8 cellular contexts compared by ENCODE assay signal in genomic region chr6:105431226-105431625, GRCh38. TPM values are rescaled to one million over a fixed set of nuclear protein-coding genes. Genes with fewer than 3 reads are reported as not detected.
DNase-seq lines count a peak whose midpoint lies in the region; ATAC-seq and TF ChIP-seq lines count a peak whose summit lies in the region.

No MANE protein-coding gene starts in this region.

- H3K9me3 ChIP-seq in upper lobe of left lung, result no peaks in the 10 kb centered on the region

- no peak overlapping the region for H3K4me3 ChIP-seq in upper lobe of left lung

- no peaks in the 10 kb centered on the region for H3K36me3 Mint-ChIP-seq in activated CD8-positive, alpha-beta T cell treated with anti-CD3 and anti-CD28 coated beads for 36 hours (ENCODE audit: low read depth)
- no peaks in the 10 kb centered on the region for H3K36me3 Mint-ChIP-seq in stimulated activated memory B cell treated with anti-CD40 and anti-IgM and Interleukin-4, amounts not matched to agents 10 μg/mL and 1 μg/mL and 100 μg/mL, for 72 hours

- POLR2A ChIA-PET in activated CD8-positive, alpha-beta T cell treated with anti-CD3 and anti-CD28 coated beads for 36 hours (lab: Charles Lee), result no interaction called here

- CTCF ChIA-PET in activated CD8-positive, alpha-beta T cell treated with anti-CD3 and anti-CD28 coated beads for 36 hours (lab: Charles Lee), result interaction anchor here (0.6 to 3.8 kb wide), 36 partner anchors 8 to 1135 kb away, joined by 3 to 22 read pairs (median 4); partner anchors contain the start of gene PRDM1

- H3K4me1 ChIP-seq in upper lobe of left lung, result peaks cover 6 to 11% (median 9%) of the 10 kb centered on the region in 4 donors

- no peak for ATAC-seq in activated CD8-positive, alpha-beta T cell treated with anti-CD3 and anti-CD28 coated beads for 36 hours
- no peak for ATAC-seq in upper lobe of left lung (ENCODE audit: low FRiP score in 2 of 2)
- ATAC-seq in stimulated activated memory B cell treated with anti-CD40 and anti-IgM and Interleukin-4, amounts not matched to agents 10 μg/mL and 1 μg/mL and 100 μg/mL, for 72 hours, result no peak

- peak; percentile 81 for TF ChIP-seq CTCF in activated CD8-positive, alpha-beta T cell treated with anti-CD3 and anti-CD28 coated beads for 36 hours (IDR thresholded peaks at IDR 0.05)
- peak; percentile 20 to 57 (median 45) for TF ChIP-seq CTCF in upper lobe of left lung (IDR thresholded peaks at IDR 0.05)

- no peak overlapping the region for H3K27ac Mint-ChIP-seq in activated CD8-positive, alpha-beta T cell treated with anti-CD3 and anti-CD28 coated beads for 36 hours
- no peak overlapping the region for H3K27ac Mint-ChIP-seq in stimulated activated memory B cell treated with anti-CD40 and anti-IgM and Interleukin-4, amounts not matched to agents 10 μg/mL and 1 μg/mL and 100 μg/mL, for 72 hours

- intact Hi-C loops in activated CD8-positive, alpha-beta T cell treated with anti-CD3 and anti-CD28 coated beads for 36 hours (cut with micrococcal nuclease), result loop anchor here (10.0 kb wide), 1 partner anchor 794 kb away; no protein-coding TSS in a partner anchor

- H3K4me1 Mint-ChIP-seq in activated CD8-positive, alpha-beta T cell treated with anti-CD3 and anti-CD28 coated beads for 36 hours (ENCODE audit: low read depth), result peaks cover 2% of the 10 kb centered on the region
- no peaks in the 10 kb centered on the region for H3K4me1 Mint-ChIP-seq in stimulated activated memory B cell treated with anti-CD40 and anti-IgM and Interleukin-4, amounts not matched to agents 10 μg/mL and 1 μg/mL and 100 μg/mL, for 72 hours

- H3K4me3 Mint-ChIP-seq in activated CD8-positive, alpha-beta T cell treated with anti-CD3 and anti-CD28 coated beads for 36 hours, result no peak overlapping the region
- H3K4me3 Mint-ChIP-seq in stimulated activated memory B cell treated with anti-CD40 and anti-IgM and Interleukin-4, amounts not matched to agents 10 μg/mL and 1 μg/mL and 100 μg/mL, for 72 hours, result no peak overlapping the region

- no peaks in the 10 kb centered on the region for H3K36me3 ChIP-seq in upper lobe of left lung

- H3K27ac ChIP-seq in upper lobe of left lung, result no peak overlapping the region

- peak; percentile 32 for DNase-seq in stimulated activated CD4-positive, alpha-beta T cell treated with anti-CD3 and anti-CD28 coated beads, Interleukin-4, amount 100 ng/mL, for 24 hours
- DNase-seq in stimulated activated CD4-positive, alpha-beta T cell treated with anti-CD3 and anti-CD28 coated beads, Interleukin-4, amount 100 ng/mL, for 4 hours, result no peak
- DNase-seq in NAMALWA (ENCODE audit: low spot score) (peak; percentile 72), iPS-NIHi11 (ENCODE audit: low spot score) (peak; percentile 54), upper lobe of left lung (no peak), activated gamma-delta T cell (lab: John Stamatoyannopoulos, UW) (no peak)
- DNase-seq in activated CD8-positive, alpha-beta T cell treated with anti-CD3 and anti-CD28 coated beads for 36 hours, result no peak

- peaks cover 3% of the 10 kb centered on the region for H3K27me3 Mint-ChIP-seq in activated CD8-positive, alpha-beta T cell treated with anti-CD3 and anti-CD28 coated beads for 36 hours
- H3K27me3 Mint-ChIP-seq in stimulated activated memory B cell treated with anti-CD40 and anti-IgM and Interleukin-4, amounts not matched to agents 10 μg/mL and 1 μg/mL and 100 μg/mL, for 72 hours, result no peaks in the 10 kb centered on the region

- no peak for TF ChIP-seq EP300 in upper lobe of left lung (IDR thresholded peaks at IDR 0.05)

- H3K9me3 Mint-ChIP-seq in activated CD8-positive, alpha-beta T cell treated with anti-CD3 and anti-CD28 coated beads for 36 hours, result no peaks in the 10 kb centered on the region
- H3K9me3 Mint-ChIP-seq in stimulated activated memory B cell treated with anti-CD40 and anti-IgM and Interleukin-4, amounts not matched to agents 10 μg/mL and 1 μg/mL and 100 μg/mL, for 72 hours, result no peaks in the 10 kb centered on the region

- no peak for TF ChIP-seq POLR2A in upper lobe of left lung (IDR thresholded peaks at IDR 0.05)

- no peaks in the 10 kb centered on the region for H3K27me3 ChIP-seq in upper lobe of left lung

- WGBS in upper lobe of left lung, 2 donors, result 18 to 33% methylated on average over 2 of the region's 2 CpGs

RNA-seq across cellular contexts. Expression of gene PREP, which starts 28.3 kb away (rescaled TPM):
- 10 to 100 TPM; 46.4 to 46.9 TPM for total RNA-seq in activated CD8-positive, alpha-beta T cell treated with anti-CD3 and anti-CD28 coated beads for 36 hours
- 10 to 100 TPM; 12.1 to 31.0 (median 28.9) TPM for total RNA-seq in upper lobe of left lung

Comparison
In these comparisons a context has a peak if more than half of its experiments do, and no peak if none do; other contexts are left out.
1. DNase-seq: peak in stimulated activated CD4-positive, alpha-beta T cell treated with anti-CD3 and anti-CD28 coated beads, Interleukin-4, amount 100 ng/mL, for 24 hours (single experiment), NAMALWA (single experiment) and iPS-NIHi11 (single experiment); none in stimulated activated CD4-positive, alpha-beta T cell treated with anti-CD3 and anti-CD28 coated beads, Interleukin-4, amount 100 ng/mL, for 4 hours (0 of 2), activated CD8-positive, alpha-beta T cell treated with anti-CD3 and anti-CD28 coated beads for 36 hours (single experiment), upper lobe of left lung (0 of 2) and activated gamma-delta T cell (single experiment).